In the genomic region with DNA sequence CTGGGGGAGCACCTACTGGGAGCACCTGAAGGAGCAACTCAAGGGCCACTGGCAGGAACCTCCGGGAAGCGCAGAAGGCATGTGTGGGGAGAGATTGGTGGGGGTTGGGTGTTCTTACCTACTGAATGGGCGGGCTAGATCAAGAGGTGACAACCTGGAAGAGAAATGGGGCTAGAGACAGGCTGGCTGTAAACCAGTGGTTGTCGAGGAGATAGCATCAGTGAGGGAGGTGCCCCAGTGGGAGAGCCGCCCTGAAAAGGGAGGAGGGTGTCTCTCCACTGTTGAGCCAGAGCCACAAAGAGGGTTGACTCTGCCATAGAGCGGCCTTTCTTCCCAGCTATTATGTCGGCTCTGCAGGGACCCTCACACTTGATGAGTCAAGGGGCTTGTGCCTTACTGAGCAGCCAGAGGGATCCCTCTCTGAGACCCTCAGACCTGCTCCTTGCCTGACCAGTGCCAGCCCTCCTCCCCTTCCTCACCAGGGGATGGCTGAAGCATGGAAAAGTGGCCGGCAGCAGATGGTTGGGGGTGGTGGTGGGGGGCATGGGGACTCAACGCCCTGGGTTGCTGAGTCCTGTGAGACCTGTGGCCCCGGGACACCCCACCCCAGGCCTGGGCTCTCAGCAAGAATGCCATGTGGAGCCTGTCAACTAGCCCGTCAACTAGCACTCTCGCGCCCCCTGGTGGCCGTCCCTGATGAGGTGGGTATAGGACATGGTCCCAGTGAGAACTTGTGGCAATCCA, we compare ENCODE assay signal across 8 cellular contexts. TPM values are rescaled to one million over a fixed set of nuclear protein-coding genes. Genes with fewer than 3 reads are reported as not detected.
DNase-seq lines count a peak whose midpoint lies in the region; ATAC-seq and TF ChIP-seq lines count a peak whose summit lies in the region.

No MANE protein-coding gene starts in this region.

- no peaks in the 10 kb centered on the region for H3K27me3 ChIP-seq in CD4-positive, alpha-beta memory T cell (ENCODE audit: insufficient read depth, low read length)
- no peaks in the 10 kb centered on the region for H3K27me3 ChIP-seq in Peyer's patch

- H3K36me3 ChIP-seq in CD4-positive, alpha-beta memory T cell (ENCODE audit: insufficient read depth, low read length) = no peaks in the 10 kb centered on the region
- H3K36me3 ChIP-seq in Peyer's patch = no peaks in the 10 kb centered on the region

- no peak overlapping the region for H3K4me3 ChIP-seq in CD4-positive, alpha-beta memory T cell (ENCODE audit: low read length in 2 of 2)
- H3K4me3 ChIP-seq in Peyer's patch = no peak overlapping the region

- no peak overlapping the region for H3K4me3 Mint-ChIP-seq in CD4-positive, alpha-beta memory T cell
- H3K4me3 Mint-ChIP-seq in nephron = no peak overlapping the region

- intact Hi-C loops in CD4-positive, alpha-beta memory T cell (cut with micrococcal nuclease) = loop anchor here (1.0 kb wide), 4 partner anchors 36 to 333 kb away; partner anchors contain the start of gene PURB

- DNase-seq in CD4-positive, alpha-beta memory T cell = peak; percentile 83 to 91 (median 86)
- peak; percentile 31 for DNase-seq in KG1 (lab: John Stamatoyannopoulos, UW)
- peak; percentile 93 to 97 (median 96) for DNase-seq in Peyer's patch
- peak; percentile 98 to 99 for DNase-seq in activated T-cell treated with anti-CD3 and anti-CD28 coated beads, Interleukin-2, amount 50 U/mL, for 48 hours
- DNase-seq in fibroblast of gingiva (ENCODE audit: low read depth) = peak; percentile 48
- peak; percentile 68 to 94 (median 88) for DNase-seq in stimulated activated naive CD4-positive, alpha-beta T cell (lab: John Stamatoyannopoulos, UW)

- H3K4me1 ChIP-seq in CD4-positive, alpha-beta memory T cell (ENCODE audit: insufficient read depth, low read length) = peaks cover 4% of the 10 kb centered on the region
- H3K4me1 ChIP-seq in Peyer's patch = peaks cover 0 to 4% (median 0%) of the 10 kb centered on the region in 4 donors

- TF ChIP-seq CTCF in Peyer's patch (IDR thresholded peaks at IDR 0.05) (peak; percentile 76 to 93 (median 79)), nephron (IDR thresholded peaks at IDR 0.05; ENCODE audit: unreplicated experiment in 3 of 3) (peak; percentile 38 to 55 (median 47))

- H3K36me3 Mint-ChIP-seq in CD4-positive, alpha-beta memory T cell = no peaks in the 10 kb centered on the region
- no peaks in the 10 kb centered on the region for H3K36me3 Mint-ChIP-seq in nephron (ENCODE audit: low read depth)

- CTCF ChIA-PET in CD4-positive, alpha-beta memory T cell (lab: Charles Lee; ENCODE audit: partially characterized antibody) = interaction anchor here (0.6 to 9.6 kb wide), 18 partner anchors 9 to 356 kb away, joined by 3 to 160 read pairs (median 6); partner anchors contain the start of genes PURB and TMED4

- POLR2A ChIA-PET in CD4-positive, alpha-beta memory T cell (lab: Charles Lee; ENCODE audit: partially characterized antibody) = interaction anchor here (1.0 to 1.2 kb wide), 2 partner anchors 64 to 73 kb away, joined by 3 read pairs; no protein-coding TSS in a partner anchor

- H3K27me3 Mint-ChIP-seq in CD4-positive, alpha-beta memory T cell = peaks cover 0 to 2% of the 10 kb centered on the region in 2 donors
- peaks cover 4% of the 10 kb centered on the region for H3K27me3 Mint-ChIP-seq in nephron (ENCODE audit: low read depth)

- H3K27ac ChIP-seq in CD4-positive, alpha-beta memory T cell (ENCODE audit: low read depth, low read length) = no peak overlapping the region
- H3K27ac ChIP-seq in Peyer's patch = no peak overlapping the region

- H3K9me3 Mint-ChIP-seq in CD4-positive, alpha-beta memory T cell = no peaks in the 10 kb centered on the region
- no peaks in the 10 kb centered on the region for H3K9me3 Mint-ChIP-seq in nephron

- peak; percentile 77 for ATAC-seq in GM21360 (IDR thresholded peaks at IDR 0.05; ENCODE audit: unreplicated experiment)

- peaks cover 0 to 10% (median 7%) of the 10 kb centered on the region in 4 donors for H3K4me1 Mint-ChIP-seq in CD4-positive, alpha-beta memory T cell
- H3K4me1 Mint-ChIP-seq in nephron = no peaks in the 10 kb centered on the region

- H3K27ac Mint-ChIP-seq in CD4-positive, alpha-beta memory T cell = peak overlapping the region in 5 of 7 donors; percentile 37 to 90 (median 81)
- H3K27ac Mint-ChIP-seq in nephron = no peak overlapping the region

- no peak for TF ChIP-seq POLR2A in Peyer's patch (IDR thresholded peaks at IDR 0.05)

- no peaks in the 10 kb centered on the region for H3K9me3 ChIP-seq in CD4-positive, alpha-beta memory T cell (ENCODE audit: control insufficient read depth in 1 of 2, low read length in 2 of 2)
- no peaks in the 10 kb centered on the region for H3K9me3 ChIP-seq in Peyer's patch

RNA-seq across cellular contexts. Expression of gene PURB, which starts 36.4 kb away (rescaled TPM):
- total RNA-seq in CD4-positive, alpha-beta memory T cell = 10 to 100 TPM; 26.6 to 27.4 TPM
- 1 to 10 TPM; 1.1 to 2.2 TPM for polyA plus RNA-seq in CD4-positive, alpha-beta memory T cell
- 10 to 100 TPM; 13.8 to 21.5 (median 15.8) TPM for total RNA-seq in Peyer's patch

RNA-seq across cellular contexts. Expression of gene MYO1G, which starts 57.0 kb away (rescaled TPM):
- total RNA-seq in CD4-positive, alpha-beta memory T cell = 10 to 100 TPM; 92.9 to 94.2 TPM
- 100 to 1,000 TPM; 143 to 168 TPM for polyA plus RNA-seq in CD4-positive, alpha-beta memory T cell
- total RNA-seq in Peyer's patch = 10 to 100 TPM in 1 of 4 donors, 1 to 10 TPM in 3; 2.7 to 14.9 (median 5.0) TPM

Comparison
In these comparisons a context has a peak if more than half of its experiments do, and no peak if none do; other contexts are left out.
1. DNase-seq: peak in every context shown above with its lines; median percentile 98 in activated T-cell treated with anti-CD3 and anti-CD28 coated beads, Interleukin-2, amount 50 U/mL, for 48 hours; 96 in Peyer's patch; 88 in stimulated activated naive CD4-positive, alpha-beta T cell; 86 in CD4-positive, alpha-beta memory T cell; 48 in fibroblast of gingiva; 31 in KG1.
2. H3K27ac Mint-ChIP-seq: peak in CD4-positive, alpha-beta memory T cell (5 of 7); none in nephron (0 of 3).
3. RNA of gene MYO1G, which starts 57.0 kb away (total RNA-seq): 92.9 to 94.2 TPM in CD4-positive, alpha-beta memory T cell; 2.7 to 14.9 TPM in Peyer's patch; every median in the first group is over 4 times any median in the second.